In the genomic region with DNA sequence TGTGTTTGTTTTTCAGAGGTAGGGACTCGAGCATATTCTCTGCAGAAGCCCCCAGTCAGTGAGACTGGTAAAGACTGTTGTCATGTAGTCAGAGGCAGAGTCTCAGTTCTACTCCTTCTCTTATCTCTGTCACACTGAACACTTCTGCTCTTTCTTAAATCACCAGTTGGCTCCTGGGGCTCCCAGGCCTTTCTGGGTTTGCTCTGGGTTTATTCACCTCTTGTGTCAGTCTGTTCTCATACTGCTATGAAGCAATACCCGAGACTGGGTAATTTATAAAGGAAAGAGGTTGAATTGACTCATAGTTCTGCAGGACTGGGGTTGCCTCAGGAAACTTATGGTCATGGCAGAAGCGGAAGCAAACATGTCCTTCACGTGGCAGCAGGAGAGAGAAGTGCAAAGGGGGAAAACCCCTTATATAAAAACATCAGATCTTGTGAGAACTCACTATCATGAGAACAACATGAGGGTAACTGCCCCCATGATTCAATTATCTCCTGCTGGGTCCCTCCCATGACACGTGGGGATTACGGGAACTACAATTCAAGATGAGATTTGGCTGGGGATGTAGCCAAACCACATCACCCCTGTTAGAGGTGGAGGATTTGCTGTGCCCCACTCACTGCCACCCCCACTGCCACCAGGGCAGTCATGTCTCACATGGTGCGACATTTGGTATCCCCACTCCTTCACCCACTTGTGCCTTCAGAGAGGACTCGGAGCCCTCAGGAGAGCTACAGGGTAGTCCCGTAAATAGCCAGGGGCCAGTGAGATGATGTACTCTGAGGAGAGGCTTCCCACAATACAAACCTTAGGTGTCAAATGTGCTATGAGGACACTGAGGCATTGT, we compare ENCODE assay signal across 1 cellular context.
TF ChIP-seq lines count a peak whose summit lies in the region.

No MANE protein-coding gene starts in this region.

TF ChIP-seq in HepG2, 621 proteins besides CTCF, POLR2A, EP300 and RAD21 (continued from another document):
- TF ChIP-seq, protein P1, sequence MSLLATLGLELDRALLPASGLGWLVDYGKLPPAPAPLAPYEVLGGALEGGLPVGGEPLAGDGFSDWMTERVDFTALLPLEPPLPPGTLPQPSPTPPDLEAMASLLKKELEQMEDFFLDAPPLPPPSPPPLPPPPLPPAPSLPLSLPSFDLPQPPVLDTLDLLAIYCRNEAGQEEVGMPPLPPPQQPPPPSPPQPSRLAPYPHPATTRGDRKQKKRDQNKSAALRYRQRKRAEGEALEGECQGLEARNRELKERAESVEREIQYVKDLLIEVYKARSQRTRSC (CRISPR knock-in tag; IDR thresholded peaks at IDR 0.05; ENCODE audit: low read depth) = no peak
- TF ChIP-seq PAF1 (CRISPR knock-in tag; IDR thresholded peaks at IDR 0.05) (no peak), GATAD2A (CRISPR knock-in tag; IDR thresholded peaks at IDR 0.05) (no peak), HOXA5 (CRISPR knock-in tag; IDR thresholded peaks at IDR 0.05) (no peak), ZNF567 (CRISPR knock-in tag; IDR thresholded peaks at IDR 0.05; ENCODE audit: borderline replicate concordance) (no peak), ZNF644 (CRISPR knock-in tag; IDR thresholded peaks at IDR 0.05; ENCODE audit: low read depth) (no peak), ZSCAN31 (CRISPR knock-in tag; IDR thresholded peaks at IDR 0.05; ENCODE audit: low read depth) (no peak), RBFOX2 (IDR thresholded peaks at IDR 0.05; ENCODE audit: low read depth, low read length) (no peak), SMAD3 (CRISPR knock-in tag; IDR thresholded peaks at IDR 0.05) (no peak), ATF7-NPFF (CRISPR knock-in tag; IDR thresholded peaks at IDR 0.05; ENCODE audit: low read depth) (no peak), PITX1 (CRISPR knock-in tag; IDR thresholded peaks at IDR 0.05) (no peak), CREM (IDR thresholded peaks at IDR 0.05) (no peak), CREM (CRISPR knock-in tag; IDR thresholded peaks at IDR 0.05) (no peak), NR3C1 (CRISPR knock-in tag; IDR thresholded peaks at IDR 0.05) (no peak), STAG1 (CRISPR knock-in tag; IDR thresholded peaks at IDR 0.05) (no peak)
- TF ChIP-seq, protein P2, sequence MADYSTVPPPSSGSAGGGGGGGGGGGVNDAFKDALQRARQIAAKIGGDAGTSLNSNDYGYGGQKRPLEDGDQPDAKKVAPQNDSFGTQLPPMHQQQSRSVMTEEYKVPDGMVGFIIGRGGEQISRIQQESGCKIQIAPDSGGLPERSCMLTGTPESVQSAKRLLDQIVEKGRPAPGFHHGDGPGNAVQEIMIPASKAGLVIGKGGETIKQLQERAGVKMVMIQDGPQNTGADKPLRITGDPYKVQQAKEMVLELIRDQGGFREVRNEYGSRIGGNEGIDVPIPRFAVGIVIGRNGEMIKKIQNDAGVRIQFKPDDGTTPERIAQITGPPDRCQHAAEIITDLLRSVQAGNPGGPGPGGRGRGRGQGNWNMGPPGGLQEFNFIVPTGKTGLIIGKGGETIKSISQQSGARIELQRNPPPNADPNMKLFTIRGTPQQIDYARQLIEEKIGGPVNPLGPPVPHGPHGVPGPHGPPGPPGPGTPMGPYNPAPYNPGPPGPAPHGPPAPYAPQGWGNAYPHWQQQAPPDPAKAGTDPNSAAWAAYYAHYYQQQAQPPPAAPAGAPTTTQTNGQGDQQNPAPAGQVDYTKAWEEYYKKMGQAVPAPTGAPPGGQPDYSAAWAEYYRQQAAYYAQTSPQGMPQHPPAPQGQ (CRISPR knock-in tag; IDR thresholded peaks at IDR 0.05; ENCODE audit: borderline replicate concordance) = no peak
- TF ChIP-seq, protein P3, sequence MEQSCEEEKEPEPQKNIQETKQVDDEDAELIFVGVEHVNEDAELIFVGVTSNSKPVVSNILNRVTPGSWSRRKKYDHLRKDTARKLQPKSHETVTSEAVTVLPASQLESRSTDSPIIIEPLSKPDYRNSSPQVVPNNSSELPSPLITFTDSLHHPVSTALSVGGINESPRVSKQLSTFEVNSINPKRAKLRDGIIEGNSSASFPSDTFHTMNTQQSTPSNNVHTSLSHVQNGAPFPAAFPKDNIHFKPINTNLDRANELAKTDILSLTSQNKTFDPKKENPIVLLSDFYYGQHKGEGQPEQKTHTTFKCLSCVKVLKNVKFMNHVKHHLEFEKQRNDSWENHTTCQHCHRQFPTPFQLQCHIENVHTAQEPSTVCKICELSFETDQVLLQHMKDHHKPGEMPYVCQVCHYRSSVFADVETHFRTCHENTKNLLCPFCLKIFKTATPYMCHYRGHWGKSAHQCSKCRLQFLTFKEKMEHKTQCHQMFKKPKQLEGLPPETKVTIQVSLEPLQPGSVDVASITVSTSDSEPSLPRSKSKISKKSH (CRISPR knock-in tag; IDR thresholded peaks at IDR 0.05; ENCODE audit: borderline replicate concordance) = no peak
- TF ChIP-seq, protein P4, sequence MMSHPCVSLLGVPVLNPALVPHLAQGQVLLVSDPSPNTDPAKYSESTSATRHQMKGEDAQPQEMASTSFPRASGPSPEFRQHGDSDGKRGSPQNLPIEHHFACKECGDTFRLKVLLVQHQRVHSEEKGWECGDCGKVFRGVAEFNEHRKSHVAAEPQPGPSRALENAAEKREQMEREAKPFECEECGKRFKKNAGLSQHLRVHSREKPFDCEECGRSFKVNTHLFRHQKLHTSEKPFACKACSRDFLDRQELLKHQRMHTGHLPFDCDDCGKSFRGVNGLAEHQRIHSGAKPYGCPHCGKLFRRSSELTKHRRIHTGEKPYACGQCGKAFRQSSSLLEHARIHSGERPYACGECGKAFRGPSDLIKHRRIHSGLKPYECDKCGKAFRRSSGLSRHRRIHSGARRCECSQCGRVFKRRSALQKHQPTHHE (CRISPR knock-in tag; IDR thresholded peaks at IDR 0.05; ENCODE audit: borderline replicate concordance) = no peak
